Comparison of ENCODE assay signal across 25 cellular contexts in genomic region chr15:84143753-84144314, GRCh38.
DNase-seq lines count a peak whose midpoint lies in the region; ATAC-seq and TF ChIP-seq lines count a peak whose summit lies in the region.
"Had no signal": no experiment of that assay in that cellular context is flagged by ENCODE, and none has a peak within 500 bp of the region (broad histone marks: within the 10 kb centered on the region; RNA-seq: fewer than 3 reads in every experiment).

No MANE protein-coding gene starts in this region.

- POLR2A ChIA-PET in Caco-2 (lab: Charles Lee) = no interaction called here

- H3K9me3 ChIP-seq in BLaER1 = no peaks in the 10 kb centered on the region
- H3K9me3 ChIP-seq in Caco-2 = no peaks in the 10 kb centered on the region
- H3K9me3 ChIP-seq: breast epithelium, colonic mucosa, SJCRH30, upper lobe of right lung had no signal

- no peak overlapping the region for H3K27ac ChIP-seq in BLaER1
- H3K27ac ChIP-seq: breast epithelium, colonic mucosa, SJCRH30, upper lobe of right lung had no signal

- no peaks in the 10 kb centered on the region for H3K36me3 Mint-ChIP-seq in Caco-2 (ENCODE audit: insufficient read depth, unreplicated experiment)
- H3K36me3 Mint-ChIP-seq in activated naive CD4-positive, alpha-beta T cell treated with anti-CD3 and anti-CD28 coated beads for 36 hours (ENCODE audit: low read depth) = no peaks in the 10 kb centered on the region

- BruUV-seq in Caco-2 (replicated peaks; lab: Mats Ljungman, UMichigan) = no TSS peak

- intact Hi-C loops in Caco-2 (cut with micrococcal nuclease; ENCODE audit: unreplicated experiment) = no loop called here
- intact Hi-C loops in activated naive CD4-positive, alpha-beta T cell treated with anti-CD3 and anti-CD28 coated beads for 36 hours (cut with micrococcal nuclease) = no loop called here

- no peaks in the 10 kb centered on the region for H4K20me1 ChIP-seq in BLaER1

- no peak overlapping the region for H3K27ac Mint-ChIP-seq in Caco-2 (ENCODE audit: unreplicated experiment)
- H3K27ac Mint-ChIP-seq in activated naive CD4-positive, alpha-beta T cell treated with anti-CD3 and anti-CD28 coated beads for 36 hours = no peak overlapping the region
- H3K27ac Mint-ChIP-seq: B cell; endodermal cell; T-helper 1 cell treated with Interleukin-12 subunit alpha and Interleukin-12 subunit beta and Interleukin-4 antibody, amounts not matched to agents 30 μg/mL and 1 μg/mL, for 36 hours had no signal

- peak overlapping the region; percentile 37; the same call in 1 of the 2 replicates for H3K4me2 ChIP-seq in BLaER1

- no peak overlapping the region for H3K4me3 Mint-ChIP-seq in Caco-2 (ENCODE audit: unreplicated experiment)
- no peak overlapping the region for H3K4me3 Mint-ChIP-seq in activated naive CD4-positive, alpha-beta T cell treated with anti-CD3 and anti-CD28 coated beads for 36 hours
- H3K4me3 Mint-ChIP-seq: B cell; T-helper 1 cell treated with Interleukin-12 subunit alpha and Interleukin-12 subunit beta and Interleukin-4 antibody, amounts not matched to agents 30 μg/mL and 1 μg/mL, for 36 hours had no signal

- DNase-seq in Caco-2 (no peak), COLO668 (lab: John Stamatoyannopoulos, UW; ENCODE audit: unreplicated experiment) (no peak), GM19238 (ENCODE audit: insufficient read length, low spot score) (no peak)
- no peak for DNase-seq in activated naive CD4-positive, alpha-beta T cell treated with anti-CD3 and anti-CD28 coated beads for 36 hours
- DNase-seq: activated CD4-positive, alpha-beta T cell treated with anti-CD3 and anti-CD28 coated beads, Interleukin-2, amount 50 U/mL, for 1 hour; activated CD8-positive, alpha-beta memory T cell treated with anti-CD3 and anti-CD28 coated beads, Interleukin-2, amount 50 U/mL, for 4 hours; activated effector memory CD4-positive, alpha-beta T cell treated with anti-CD3 and anti-CD28 coated beads, Interleukin-2, amount 50 U/mL, for 16 hours; colonic mucosa; endodermal cell; kidney; NCI-H1105 treated with DMSO at 0.1 percent for 48 hours; NCI-H2107; NCI-H510A; NK-92 treated with Interleukin-12 subunit alpha and Interleukin-12 subunit beta, amount 100 ng/mL, for 24 hours; retina; SJCRH30; upper lobe of right lung had no signal

- H3K9me3 Mint-ChIP-seq in Caco-2 (ENCODE audit: unreplicated experiment) = no peaks in the 10 kb centered on the region
- H3K9me3 Mint-ChIP-seq in activated naive CD4-positive, alpha-beta T cell treated with anti-CD3 and anti-CD28 coated beads for 36 hours = no peaks in the 10 kb centered on the region
- H3K9me3 Mint-ChIP-seq: endodermal cell; T-helper 1 cell treated with Interleukin-12 subunit alpha and Interleukin-12 subunit beta and Interleukin-4 antibody, amounts not matched to agents 30 μg/mL and 1 μg/mL, for 36 hours had no signal

- CTCF ChIA-PET in Caco-2 (lab: Charles Lee) = no interaction called here
- CTCF ChIA-PET in activated naive CD4-positive, alpha-beta T cell treated with anti-CD3 and anti-CD28 coated beads for 36 hours (lab: Charles Lee) = no interaction called here

- no peaks in the 10 kb centered on the region for H3K4me1 Mint-ChIP-seq in Caco-2 (ENCODE audit: low read depth, unreplicated experiment)
- peaks cover 8% of the 10 kb centered on the region for H3K4me1 Mint-ChIP-seq in activated naive CD4-positive, alpha-beta T cell treated with anti-CD3 and anti-CD28 coated beads for 36 hours (ENCODE audit: low read depth)
- H3K4me1 Mint-ChIP-seq: endodermal cell had no signal

- peaks cover 16% of the 10 kb centered on the region for H3K4me1 ChIP-seq in BLaER1
- H3K4me1 ChIP-seq in Caco-2 = no peaks in the 10 kb centered on the region
- H3K4me1 ChIP-seq: breast epithelium, colonic mucosa, SJCRH30, upper lobe of right lung had no signal

- H3K27me3 Mint-ChIP-seq in Caco-2 (ENCODE audit: insufficient read depth, unreplicated experiment) = peaks cover 11% of the 10 kb centered on the region
- peaks cover 4% of the 10 kb centered on the region for H3K27me3 Mint-ChIP-seq in activated naive CD4-positive, alpha-beta T cell treated with anti-CD3 and anti-CD28 coated beads for 36 hours (ENCODE audit: low read depth)

- no peaks in the 10 kb centered on the region for H3K36me3 ChIP-seq in BLaER1
- H3K36me3 ChIP-seq in Caco-2 (ENCODE audit: control insufficient read depth, insufficient read depth, low read length) = no peaks in the 10 kb centered on the region
- H3K36me3 ChIP-seq: breast epithelium, colonic mucosa, SJCRH30, upper lobe of right lung had no signal

- ATAC-seq in GM18867 (IDR thresholded peaks at IDR 0.05; ENCODE audit: unreplicated experiment) = peak; percentile 78
- peak; percentile 55 for ATAC-seq in GM21619 (IDR thresholded peaks at IDR 0.05; ENCODE audit: unreplicated experiment)
- peak; percentile 75 for ATAC-seq in HG03342 (IDR thresholded peaks at IDR 0.05; ENCODE audit: unreplicated experiment)

- H3K4me3 ChIP-seq in BLaER1 = no peak overlapping the region
- H3K4me3 ChIP-seq in Caco-2 (ENCODE audit: low read depth, low read length) = no peak overlapping the region
- H3K4me3 ChIP-seq: breast epithelium, colonic mucosa, lung, SJCRH30, upper lobe of right lung had no signal

- H3K9ac ChIP-seq in BLaER1 = no peak overlapping the region

- no peaks in the 10 kb centered on the region for H3K27me3 ChIP-seq in BLaER1
- no peaks in the 10 kb centered on the region for H3K27me3 ChIP-seq in Caco-2 (replicated peaks; ENCODE audit: control insufficient read depth, insufficient read depth, low read length)
- H3K27me3 ChIP-seq: breast epithelium, colonic mucosa, SJCRH30 had no signal

- no peak for TF ChIP-seq CTCF in Caco-2 (IDR thresholded peaks at IDR 0.05; ENCODE audit: insufficient read depth in 1 of 2, low read depth in 1 of 2, low read length in 1 of 2, severe bottlenecking in 1 of 2, unreplicated experiment in 1 of 2)
